15 cellular contexts compared by ENCODE assay signal in genomic region chr9:27865031-27865438, GRCh38.
DNase-seq lines count a peak whose midpoint lies in the region; ATAC-seq and TF ChIP-seq lines count a peak whose summit lies in the region.
"Had no signal": no experiment of that assay in that cellular context is flagged by ENCODE, and none has a peak within 500 bp of the region (broad histone marks: within the 10 kb centered on the region; RNA-seq: fewer than 3 reads in every experiment).

No MANE protein-coding gene starts in this region.

- TF ChIP-seq CTCF in A673 (conservative IDR thresholded peaks at IDR 0.05; ENCODE audit: low read depth, low read length) = no peak
- TF ChIP-seq CTCF in osteocyte (IDR thresholded peaks at IDR 0.05) = no peak

- H3K9me3 ChIP-seq in A673 (ENCODE audit: low read depth, low read length, poor library complexity, severe bottlenecking) = no peaks in the 10 kb centered on the region

- H3K4me3 Mint-ChIP-seq in osteocyte (ENCODE audit: unreplicated experiment) = no peak overlapping the region
- H3K4me3 Mint-ChIP-seq: activated naive CD4-positive, alpha-beta T cell treated with anti-CD3 and anti-CD28 coated beads, Interleukin-2, amount 50 U/mL, for 24 hours; naive thymus-derived CD8-positive, alpha-beta T cell; stimulated activated naive CD8-positive, alpha-beta T cell treated with anti-CD3 and anti-CD28 coated beads, Interleukin-15, Interleukin-2, amounts not matched to agents 100 ng/mL and 50 ng/mL, for 24 hours had no signal

- H3K27me3 ChIP-seq in A673 (replicated peaks; ENCODE audit: insufficient read depth, low read depth, low read length, poor library complexity) = peaks cover 17% of the 10 kb centered on the region

- H3K27me3 Mint-ChIP-seq in osteocyte (ENCODE audit: unreplicated experiment) = peaks cover 3% of the 10 kb centered on the region

- no peaks in the 10 kb centered on the region for H3K36me3 ChIP-seq in A673 (ENCODE audit: insufficient read depth, low read length, poor library complexity, severe bottlenecking)

- H3K4me1 ChIP-seq in A673 (ENCODE audit: insufficient read depth, low read length, poor library complexity, severe bottlenecking) = peaks cover 7% of the 10 kb centered on the region

- POLR2A ChIA-PET in A673 (lab: Charles Lee; ENCODE audit: low non-redundant PET) = no interaction called here

- no peak overlapping the region for H3K27ac ChIP-seq in A673 (ENCODE audit: low read depth, low read length, poor library complexity, severe bottlenecking)

- ATAC-seq in SK-N-SH treated with all-trans-retinoic acid at 6 μM for 48 hours = peak; percentile 84
- no peak for ATAC-seq in GM19463 (IDR thresholded peaks at IDR 0.05; ENCODE audit: unreplicated experiment)
- ATAC-seq: naive thymus-derived CD8-positive, alpha-beta T cell had no signal

- no TSS peak for BruUV-seq in A673 (replicated peaks; lab: Mats Ljungman, UMichigan)

- H3K9me3 Mint-ChIP-seq in osteocyte (ENCODE audit: unreplicated experiment) = no peaks in the 10 kb centered on the region
- H3K9me3 Mint-ChIP-seq: activated naive CD4-positive, alpha-beta T cell treated with anti-CD3 and anti-CD28 coated beads, Interleukin-2, amount 50 U/mL, for 24 hours; stimulated activated naive CD8-positive, alpha-beta T cell treated with anti-CD3 and anti-CD28 coated beads, Interleukin-15, Interleukin-2, amounts not matched to agents 100 ng/mL and 50 ng/mL, for 24 hours had no signal

- H3K36me3 Mint-ChIP-seq in osteocyte (ENCODE audit: unreplicated experiment) = no peaks in the 10 kb centered on the region
- H3K36me3 Mint-ChIP-seq: activated naive CD4-positive, alpha-beta T cell treated with anti-CD3 and anti-CD28 coated beads, Interleukin-2, amount 50 U/mL, for 24 hours; naive thymus-derived CD8-positive, alpha-beta T cell had no signal

- H3K4me3 ChIP-seq in A673 (ENCODE audit: low read depth, low read length, poor library complexity, severe bottlenecking) = no peak overlapping the region

- intact Hi-C loops in A673 (cut with micrococcal nuclease; ENCODE audit: unreplicated experiment) = no loop called here

- peak; percentile 71 for DNase-seq in A673 (ENCODE audit: low spot score)
- DNase-seq in NCI-H1092 (lab: John Stamatoyannopoulos, UW) = peak; percentile 39
- peak; percentile 92 for DNase-seq in kidney glomerular epithelial cell (lab: John Stamatoyannopoulos, UW)
- DNase-seq in middle frontal gyrus (ENCODE audit: extremely low spot score, low spot score) = no peak
- no peak for DNase-seq in NCI-H2171 (lab: John Stamatoyannopoulos, UW)
- DNase-seq in osteocyte (ENCODE audit: extremely low spot score, unreplicated experiment) = no peak
- DNase-seq: effector CD4-positive, alpha-beta T cell; H7; KBM-7; naive thymus-derived CD8-positive, alpha-beta T cell; stimulated activated CD4-positive, alpha-beta T cell treated with anti-CD3 and anti-CD28 coated beads, Interleukin-1b, Interleukin-23, amount 100 ng/mL, for 48 hours had no signal

- H3K27ac Mint-ChIP-seq in osteocyte (ENCODE audit: unreplicated experiment) = no peak overlapping the region
- H3K27ac Mint-ChIP-seq: activated naive CD4-positive, alpha-beta T cell treated with anti-CD3 and anti-CD28 coated beads, Interleukin-2, amount 50 U/mL, for 24 hours; stimulated activated naive CD8-positive, alpha-beta T cell treated with anti-CD3 and anti-CD28 coated beads, Interleukin-15, Interleukin-2, amounts not matched to agents 100 ng/mL and 50 ng/mL, for 24 hours had no signal

- peaks cover 2% of the 10 kb centered on the region for H3K4me1 Mint-ChIP-seq in osteocyte (ENCODE audit: unreplicated experiment)
- H3K4me1 Mint-ChIP-seq: activated naive CD4-positive, alpha-beta T cell treated with anti-CD3 and anti-CD28 coated beads, Interleukin-2, amount 50 U/mL, for 24 hours; naive thymus-derived CD8-positive, alpha-beta T cell had no signal

- CTCF ChIA-PET in A673 (lab: Charles Lee) = no interaction called here

TF ChIP-seq in SK-N-SH treated with all-trans-retinoic acid at 6 μM for 48 hours, 23 proteins besides CTCF, POLR2A, EP300 and RAD21:
- TF ChIP-seq ZNF70 (CRISPR knock-in tag; IDR thresholded peaks at IDR 0.05) (no peak), PATZ1 (CRISPR knock-in tag; IDR thresholded peaks at IDR 0.05; ENCODE audit: borderline replicate concordance) (no peak), ISL1 (CRISPR knock-in tag; IDR thresholded peaks at IDR 0.05) (peak; percentile 52)

Comparison
In these comparisons a context has a peak if more than half of its experiments do, and no peak if none do; other contexts are left out.
1. DNase-seq: peak in A673 (single experiment), NCI-H1092 (single experiment) and kidney glomerular epithelial cell (single experiment); none in middle frontal gyrus (single experiment), NCI-H2171 (single experiment) and osteocyte (single experiment).